In genomic region chr7:2353650-2354172, GRCh38 we compare ENCODE assay signal across 1 cellular context.
TF ChIP-seq lines count a peak whose summit lies in the region.

No MANE protein-coding gene starts in this region.

TF ChIP-seq in HepG2, 621 proteins besides CTCF, POLR2A, EP300 and RAD21 (continued from another document and continues in another):
- TF ChIP-seq, protein P1, sequence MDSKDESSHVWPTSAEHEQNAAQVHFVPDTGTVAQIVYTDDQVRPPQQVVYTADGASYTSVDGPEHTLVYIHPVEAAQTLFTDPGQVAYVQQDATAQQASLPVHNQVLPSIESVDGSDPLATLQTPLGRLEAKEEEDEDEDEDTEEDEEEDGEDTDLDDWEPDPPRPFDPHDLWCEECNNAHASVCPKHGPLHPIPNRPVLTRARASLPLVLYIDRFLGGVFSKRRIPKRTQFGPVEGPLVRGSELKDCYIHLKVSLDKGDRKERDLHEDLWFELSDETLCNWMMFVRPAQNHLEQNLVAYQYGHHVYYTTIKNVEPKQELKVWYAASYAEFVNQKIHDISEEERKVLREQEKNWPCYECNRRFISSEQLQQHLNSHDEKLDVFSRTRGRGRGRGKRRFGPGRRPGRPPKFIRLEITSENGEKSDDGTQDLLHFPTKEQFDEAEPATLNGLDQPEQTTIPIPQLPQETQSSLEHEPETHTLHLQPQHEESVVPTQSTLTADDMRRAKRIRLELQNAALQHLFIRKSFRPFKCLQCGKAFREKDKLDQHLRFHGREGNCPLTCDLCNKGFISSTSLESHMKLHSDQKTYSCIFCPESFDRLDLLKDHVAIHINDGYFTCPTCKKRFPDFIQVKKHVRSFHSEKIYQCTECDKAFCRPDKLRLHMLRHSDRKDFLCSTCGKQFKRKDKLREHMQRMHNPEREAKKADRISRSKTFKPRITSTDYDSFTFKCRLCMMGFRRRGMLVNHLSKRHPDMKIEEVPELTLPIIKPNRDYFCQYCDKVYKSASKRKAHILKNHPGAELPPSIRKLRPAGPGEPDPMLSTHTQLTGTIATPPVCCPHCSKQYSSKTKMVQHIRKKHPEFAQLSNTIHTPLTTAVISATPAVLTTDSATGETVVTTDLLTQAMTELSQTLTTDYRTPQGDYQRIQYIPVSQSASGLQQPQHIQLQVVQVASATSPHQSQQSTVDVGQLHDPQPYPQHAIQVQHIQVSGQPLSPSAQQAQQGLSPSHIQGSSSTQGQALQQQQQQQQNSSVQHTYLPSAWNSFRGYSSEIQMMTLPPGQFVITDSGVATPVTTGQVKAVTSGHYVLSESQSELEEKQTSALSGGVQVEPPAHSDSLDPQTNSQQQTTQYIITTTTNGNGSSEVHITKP (CRISPR knock-in tag; IDR thresholded peaks at IDR 0.05; ENCODE audit: low read depth): no peak
- TF ChIP-seq, protein P2, sequence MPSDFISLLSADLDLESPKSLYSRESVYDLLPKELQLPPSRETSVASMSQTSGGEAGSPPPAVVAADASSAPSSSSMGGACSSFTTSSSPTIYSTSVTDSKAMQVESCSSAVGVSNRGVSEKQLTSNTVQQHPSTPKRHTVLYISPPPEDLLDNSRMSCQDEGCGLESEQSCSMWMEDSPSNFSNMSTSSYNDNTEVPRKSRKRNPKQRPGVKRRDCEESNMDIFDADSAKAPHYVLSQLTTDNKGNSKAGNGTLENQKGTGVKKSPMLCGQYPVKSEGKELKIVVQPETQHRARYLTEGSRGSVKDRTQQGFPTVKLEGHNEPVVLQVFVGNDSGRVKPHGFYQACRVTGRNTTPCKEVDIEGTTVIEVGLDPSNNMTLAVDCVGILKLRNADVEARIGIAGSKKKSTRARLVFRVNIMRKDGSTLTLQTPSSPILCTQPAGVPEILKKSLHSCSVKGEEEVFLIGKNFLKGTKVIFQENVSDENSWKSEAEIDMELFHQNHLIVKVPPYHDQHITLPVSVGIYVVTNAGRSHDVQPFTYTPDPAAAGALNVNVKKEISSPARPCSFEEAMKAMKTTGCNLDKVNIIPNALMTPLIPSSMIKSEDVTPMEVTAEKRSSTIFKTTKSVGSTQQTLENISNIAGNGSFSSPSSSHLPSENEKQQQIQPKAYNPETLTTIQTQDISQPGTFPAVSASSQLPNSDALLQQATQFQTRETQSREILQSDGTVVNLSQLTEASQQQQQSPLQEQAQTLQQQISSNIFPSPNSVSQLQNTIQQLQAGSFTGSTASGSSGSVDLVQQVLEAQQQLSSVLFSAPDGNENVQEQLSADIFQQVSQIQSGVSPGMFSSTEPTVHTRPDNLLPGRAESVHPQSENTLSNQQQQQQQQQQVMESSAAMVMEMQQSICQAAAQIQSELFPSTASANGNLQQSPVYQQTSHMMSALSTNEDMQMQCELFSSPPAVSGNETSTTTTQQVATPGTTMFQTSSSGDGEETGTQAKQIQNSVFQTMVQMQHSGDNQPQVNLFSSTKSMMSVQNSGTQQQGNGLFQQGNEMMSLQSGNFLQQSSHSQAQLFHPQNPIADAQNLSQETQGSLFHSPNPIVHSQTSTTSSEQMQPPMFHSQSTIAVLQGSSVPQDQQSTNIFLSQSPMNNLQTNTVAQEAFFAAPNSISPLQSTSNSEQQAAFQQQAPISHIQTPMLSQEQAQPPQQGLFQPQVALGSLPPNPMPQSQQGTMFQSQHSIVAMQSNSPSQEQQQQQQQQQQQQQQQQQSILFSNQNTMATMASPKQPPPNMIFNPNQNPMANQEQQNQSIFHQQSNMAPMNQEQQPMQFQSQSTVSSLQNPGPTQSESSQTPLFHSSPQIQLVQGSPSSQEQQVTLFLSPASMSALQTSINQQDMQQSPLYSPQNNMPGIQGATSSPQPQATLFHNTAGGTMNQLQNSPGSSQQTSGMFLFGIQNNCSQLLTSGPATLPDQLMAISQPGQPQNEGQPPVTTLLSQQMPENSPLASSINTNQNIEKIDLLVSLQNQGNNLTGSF (CRISPR knock-in tag; IDR thresholded peaks at IDR 0.05): peak; percentile 96
- TF ChIP-seq ESRRA (CRISPR knock-in tag; IDR thresholded peaks at IDR 0.05; ENCODE audit: low read depth) (no peak), CENPBD1 (CRISPR knock-in tag; IDR thresholded peaks at IDR 0.05; ENCODE audit: borderline replicate concordance, low read depth) (no peak), CBFB (CRISPR knock-in tag; IDR thresholded peaks at IDR 0.05) (0 out of 2 replicates have a peak, but pooled peaks have one; percentile 32), ZNF343 (CRISPR knock-in tag; IDR thresholded peaks at IDR 0.05) (0 out of 2 replicates have a peak, but pooled peaks have one; percentile 24), ARNT (IDR thresholded peaks at IDR 0.05) (no peak), YY1 (IDR thresholded peaks at IDR 0.05; ENCODE audit: insufficient read depth, insufficient replicate concordance, low read depth, low read length) (no peak), MTF2 (CRISPR knock-in tag; IDR thresholded peaks at IDR 0.05; ENCODE audit: borderline replicate concordance) (no peak), ZNF777 (CRISPR knock-in tag; IDR thresholded peaks at IDR 0.05) (no peak), MED8 (CRISPR knock-in tag; IDR thresholded peaks at IDR 0.05; ENCODE audit: insufficient replicate concordance) (no peak), STAG1 (CRISPR knock-in tag; IDR thresholded peaks at IDR 0.05) (0 out of 2 replicates have a peak, but pooled peaks have one; percentile 26), SIX4 (CRISPR knock-in tag; IDR thresholded peaks at IDR 0.05) (no peak), PCBP2 (optimal IDR thresholded peaks at IDR 0.05; ENCODE audit: low read depth, low read length, poor library complexity, severe bottlenecking) (no peak), ZNF713 (CRISPR knock-in tag; IDR thresholded peaks at IDR 0.05) (no peak), NFYC (CRISPR knock-in tag; IDR thresholded peaks at IDR 0.05) (peak; percentile 48; the same call in 1 of the 2 replicates), FLYWCH1 (CRISPR knock-in tag; IDR thresholded peaks at IDR 0.05) (no peak), ZNF256 (CRISPR knock-in tag; conservative IDR thresholded peaks at IDR 0.05) (peak; percentile 61; the same call in 1 of the 2 replicates), ZNF782 (CRISPR knock-in tag; IDR thresholded peaks at IDR 0.05; ENCODE audit: borderline replicate concordance) (peak; percentile 50; the same call in 1 of the 2 replicates), MAFK (conservative IDR thresholded peaks at IDR 0.05 in 1 of 2, IDR thresholded peaks at IDR 0.05 in 1 of 2; ENCODE audit: low read length in 2 of 2) (no peak), ZNF577 (CRISPR knock-in tag; IDR thresholded peaks at IDR 0.05; ENCODE audit: borderline replicate concordance, low read depth) (no peak), SKI (IDR thresholded peaks at IDR 0.05; ENCODE audit: partially characterized antibody) (no peak), ZNF792 (CRISPR knock-in tag; IDR thresholded peaks at IDR 0.05) (peak; percentile 91), GRHL1 (CRISPR knock-in tag; conservative IDR thresholded peaks at IDR 0.05) (no peak), POLR2AphosphoS5 (IDR thresholded peaks at IDR 0.05; ENCODE audit: low read depth, low read length) (peak; percentile 94), ZSCAN30 (CRISPR knock-in tag; IDR thresholded peaks at IDR 0.05) (0 out of 2 replicates have a peak, but pooled peaks have one; percentile 38), GLI4 (CRISPR knock-in tag; IDR thresholded peaks at IDR 0.05; ENCODE audit: borderline replicate concordance) (no peak), SRSF9 (IDR thresholded peaks at IDR 0.05; ENCODE audit: borderline replicate concordance, insufficient read depth, low read depth, low read length, poor library complexity, severe bottlenecking) (no peak), ZBTB26 (CRISPR knock-in tag; IDR thresholded peaks at IDR 0.05; ENCODE audit: borderline replicate concordance) (no peak; the same call in 1 of the 2 replicates), ZNF292 (CRISPR knock-in tag; IDR thresholded peaks at IDR 0.05; ENCODE audit: borderline replicate concordance, low read depth) (no peak), SOX5 (CRISPR knock-in tag; IDR thresholded peaks at IDR 0.05; ENCODE audit: borderline replicate concordance) (no peak; the same call in 1 of the 2 replicates)
- TF ChIP-seq, protein P3, sequence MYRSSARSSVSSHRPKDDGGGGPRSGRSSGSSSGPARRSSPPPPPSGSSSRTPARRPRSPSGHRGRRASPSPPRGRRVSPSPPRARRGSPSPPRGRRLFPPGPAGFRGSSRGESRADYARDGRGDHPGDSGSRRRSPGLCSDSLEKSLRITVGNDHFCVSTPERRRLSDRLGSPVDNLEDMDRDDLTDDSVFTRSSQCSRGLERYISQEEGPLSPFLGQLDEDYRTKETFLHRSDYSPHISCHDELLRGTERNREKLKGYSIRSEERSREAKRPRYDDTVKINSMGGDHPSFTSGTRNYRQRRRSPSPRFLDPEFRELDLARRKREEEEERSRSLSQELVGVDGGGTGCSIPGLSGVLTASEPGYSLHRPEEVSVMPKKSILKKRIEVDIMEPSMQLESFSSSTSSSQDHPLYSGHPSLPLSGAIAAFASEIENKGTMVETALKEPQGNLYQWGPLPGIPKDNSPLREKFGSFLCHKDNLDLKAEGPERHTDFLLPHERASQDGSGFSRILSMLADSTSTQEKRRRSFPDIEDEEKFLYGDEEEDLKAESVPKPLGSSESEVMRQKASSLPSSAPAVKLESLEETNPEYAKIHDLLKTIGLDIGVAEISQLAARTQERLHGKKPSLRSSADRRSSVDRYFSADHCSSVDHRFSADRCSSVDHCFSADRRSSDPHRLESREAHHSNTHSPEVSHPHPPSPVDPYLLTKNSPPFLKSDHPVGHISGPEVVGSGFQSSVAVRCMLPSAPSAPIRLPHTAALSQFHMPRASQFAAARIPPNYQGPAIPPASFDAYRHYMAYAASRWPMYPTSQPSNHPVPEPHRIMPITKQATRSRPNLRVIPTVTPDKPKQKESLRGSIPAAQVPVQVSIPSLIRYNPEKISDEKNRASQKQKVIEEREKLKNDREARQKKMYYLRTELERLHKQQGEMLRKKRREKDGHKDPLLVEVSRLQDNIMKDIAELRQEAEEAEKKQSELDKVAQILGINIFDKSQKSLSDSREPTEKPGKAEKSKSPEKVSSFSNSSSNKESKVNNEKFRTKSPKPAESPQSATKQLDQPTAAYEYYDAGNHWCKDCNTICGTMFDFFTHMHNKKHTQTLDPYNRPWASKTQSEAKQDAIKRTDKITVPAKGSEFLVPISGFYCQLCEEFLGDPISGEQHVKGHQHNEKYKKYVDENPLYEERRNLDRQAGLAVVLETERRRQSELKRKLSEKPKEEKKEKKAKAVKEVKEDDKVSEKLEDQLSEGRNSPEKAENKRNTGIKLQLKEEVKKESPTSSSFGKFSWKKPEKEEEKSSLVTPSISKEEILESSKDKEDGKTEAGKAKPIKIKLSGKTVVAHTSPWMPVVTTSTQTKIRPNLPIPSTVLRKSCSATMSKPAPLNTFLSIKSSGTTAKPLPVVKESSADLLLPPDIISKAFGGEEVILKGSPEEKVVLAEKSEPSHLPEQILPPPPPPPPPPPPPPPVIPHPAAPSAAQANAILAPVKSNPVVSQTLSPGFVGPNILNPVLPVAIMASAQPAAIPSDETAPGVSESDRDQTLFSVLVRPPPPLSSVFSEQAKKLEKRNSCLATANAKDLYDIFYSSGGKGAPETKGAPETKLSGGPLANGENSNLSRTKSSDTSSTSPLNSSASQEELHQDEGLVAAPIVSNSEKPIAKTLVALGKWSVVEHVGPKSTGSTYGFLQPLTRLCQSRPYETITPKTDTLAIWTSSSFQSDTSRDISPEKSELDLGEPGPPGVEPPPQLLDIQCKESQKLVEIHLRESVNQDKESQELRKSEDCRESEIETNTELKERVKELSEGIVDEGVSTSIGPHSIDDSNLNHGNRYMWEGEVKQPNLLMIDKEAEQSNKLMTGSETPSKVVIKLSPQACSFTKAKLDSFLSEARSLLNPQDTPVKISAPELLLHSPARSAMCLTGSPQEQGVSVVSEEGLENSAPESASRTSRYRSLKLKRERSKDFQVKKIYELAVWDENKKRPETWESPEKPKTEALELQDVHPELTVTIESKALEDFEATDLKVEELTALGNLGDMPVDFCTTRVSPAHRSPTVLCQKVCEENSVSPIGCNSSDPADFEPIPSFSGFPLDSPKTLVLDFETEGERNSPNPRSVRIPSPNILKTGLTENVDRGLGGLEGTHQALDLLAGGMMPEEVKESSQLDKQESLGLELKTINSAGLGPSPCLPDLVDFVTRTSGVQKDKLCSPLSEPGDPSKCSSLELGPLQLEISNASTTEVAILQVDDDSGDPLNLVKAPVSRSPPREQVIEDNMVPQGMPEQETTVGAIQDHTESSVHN (CRISPR knock-in tag; IDR thresholded peaks at IDR 0.05): peak; percentile 90
- TF ChIP-seq, protein P4, sequence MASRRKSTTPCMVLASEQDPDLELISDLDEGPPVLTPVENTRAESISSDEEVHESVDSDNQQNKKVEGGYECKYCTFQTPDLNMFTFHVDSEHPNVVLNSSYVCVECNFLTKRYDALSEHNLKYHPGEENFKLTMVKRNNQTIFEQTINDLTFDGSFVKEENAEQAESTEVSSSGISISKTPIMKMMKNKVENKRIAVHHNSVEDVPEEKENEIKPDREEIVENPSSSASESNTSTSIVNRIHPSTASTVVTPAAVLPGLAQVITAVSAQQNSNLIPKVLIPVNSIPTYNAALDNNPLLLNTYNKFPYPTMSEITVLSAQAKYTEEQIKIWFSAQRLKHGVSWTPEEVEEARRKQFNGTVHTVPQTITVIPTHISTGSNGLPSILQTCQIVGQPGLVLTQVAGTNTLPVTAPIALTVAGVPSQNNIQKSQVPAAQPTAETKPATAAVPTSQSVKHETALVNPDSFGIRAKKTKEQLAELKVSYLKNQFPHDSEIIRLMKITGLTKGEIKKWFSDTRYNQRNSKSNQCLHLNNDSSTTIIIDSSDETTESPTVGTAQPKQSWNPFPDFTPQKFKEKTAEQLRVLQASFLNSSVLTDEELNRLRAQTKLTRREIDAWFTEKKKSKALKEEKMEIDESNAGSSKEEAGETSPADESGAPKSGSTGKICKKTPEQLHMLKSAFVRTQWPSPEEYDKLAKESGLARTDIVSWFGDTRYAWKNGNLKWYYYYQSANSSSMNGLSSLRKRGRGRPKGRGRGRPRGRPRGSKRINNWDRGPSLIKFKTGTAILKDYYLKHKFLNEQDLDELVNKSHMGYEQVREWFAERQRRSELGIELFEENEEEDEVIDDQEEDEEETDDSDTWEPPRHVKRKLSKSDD (CRISPR knock-in tag; IDR thresholded peaks at IDR 0.05; ENCODE audit: low read depth): peak; percentile 65; the same call in 1 of the 2 replicates
